Comparison of ENCODE assay signal across 7 cellular contexts in genomic region chr5:102080288-102080687, GRCh38.
"Had no signal": no experiment of that assay in that cellular context is flagged by ENCODE, and none has a peak within 500 bp of the region (broad histone marks: within the 10 kb centered on the region; RNA-seq: fewer than 3 reads in every experiment).

No MANE protein-coding gene starts in this region.

- DNase-seq: GDM1, GF-D8 had no signal

- FAIRE-seq: GM12878, GM12891, GM12892, GM18507, GM19239 had no signal

- ATAC-seq: GM12878 had no signal

- H3K4me3 ChIP-seq: GM12878 had no signal
